8 cellular contexts compared by ENCODE assay signal in genomic region chr19:18290250-18291018, GRCh38. TPM values are rescaled to one million over a fixed set of nuclear protein-coding genes. Genes with fewer than 3 reads are reported as not detected.
DNase-seq lines count a peak whose midpoint lies in the region; ATAC-seq and TF ChIP-seq lines count a peak whose summit lies in the region.

No MANE protein-coding gene starts in this region.

- H3K4me3 Mint-ChIP-seq in neural crest cell, result peak overlapping the region; percentile 83

- H3K36me3 Mint-ChIP-seq in neural crest cell (ENCODE audit: low read depth), result no peaks in the 10 kb centered on the region

- intact Hi-C loops in adrenal gland (cut with DNase I), result no loop called here

- H3K27ac ChIP-seq in adrenal gland (peak overlapping the region; percentile 96 to 100 (median 98)), thoracic aorta (peak overlapping the region; percentile 99 to 100)

- no peak overlapping the region for H3K27ac Mint-ChIP-seq in neural crest cell (ENCODE audit: unreplicated experiment)

- H3K4me3 ChIP-seq in adrenal gland (no peak overlapping the region), thoracic aorta (peak overlapping the region; percentile 93)

- peaks cover 32% of the 10 kb centered on the region for H3K4me1 Mint-ChIP-seq in neural crest cell

- H3K27me3 Mint-ChIP-seq in neural crest cell (ENCODE audit: low read depth), result peaks cover 3% of the 10 kb centered on the region

- WGBS in adrenal gland, 4 donors, result 35 to 43% (median 38%) methylated on average over 11 to 15 of the region's 15 CpGs

- H3K9me3 Mint-ChIP-seq in neural crest cell, result no peaks in the 10 kb centered on the region

- no peaks in the 10 kb centered on the region for H3K36me3 ChIP-seq in adrenal gland (replicated peaks in 1 of 2)
- H3K36me3 ChIP-seq in thoracic aorta, result no peaks in the 10 kb centered on the region

- TF ChIP-seq CTCF in adrenal gland (IDR thresholded peaks at IDR 0.05) (no peak), neural crest cell (conservative IDR thresholded peaks at IDR 0.05) (no peak), thoracic aorta (IDR thresholded peaks at IDR 0.05) (no peak)

- H3K9me3 ChIP-seq in adrenal gland (replicated peaks in 1 of 3) (no peaks in the 10 kb centered on the region), thoracic aorta (no peaks in the 10 kb centered on the region)

- peaks cover 26 to 39% of the 10 kb centered on the region in 2 donors for H3K4me1 ChIP-seq in adrenal gland (replicated peaks in 1 of 2)
- H3K4me1 ChIP-seq in thoracic aorta (ENCODE audit: control insufficient read depth in 1 of 2, low read depth in 2 of 2), result peaks cover 20 to 41% of the 10 kb centered on the region in 2 donors

- ATAC-seq in GM21825 (IDR thresholded peaks at IDR 0.05; ENCODE audit: unreplicated experiment), result peak; percentile 27
- ATAC-seq in thoracic aorta (ENCODE audit: insufficient number of reproducible peaks, low FRiP score, low read depth), result no peak
- ATAC-seq in GM21576 (IDR thresholded peaks at IDR 0.05; ENCODE audit: unreplicated experiment), result no peak

- peak; percentile 74 for DNase-seq in T-helper 9 cell
- DNase-seq in adrenal gland, result peak in 4 of 7 donors; percentile 49 to 76 (median 62)
- no peak for DNase-seq in neural crest cell (ENCODE audit: low read depth, low spot score)
- no peak for DNase-seq in thoracic aorta (ENCODE audit: low spot score)
- DNase-seq in COLO829 (ENCODE audit: low spot score), result no peak
- no peak for DNase-seq in NCI-H1417 treated with DMSO at 0.1 percent for 48 hours (lab: John Stamatoyannopoulos, UW)

- no peak for TF ChIP-seq POLR2A in adrenal gland (IDR thresholded peaks at IDR 0.05)

- H3K27me3 ChIP-seq in adrenal gland (no peaks in the 10 kb centered on the region), thoracic aorta (replicated peaks; ENCODE audit: insufficient read depth) (no peaks in the 10 kb centered on the region)

RNA-seq across cellular contexts. Expression of gene JUND, which starts 9.0 kb away (rescaled TPM):
- total RNA-seq in adrenal gland (100 to 1,000 TPM; 181 to 533 (median 361) TPM), neural crest cell (73.6 and 85.1 TPM in 2 replicates), thoracic aorta (100 to 1,000 TPM; 643 to 922 TPM)
- 100 to 1,000 TPM in 2 of 3 donors, 10 to 100 TPM in 1; 35.9 to 226 (median 104) TPM for polyA plus RNA-seq in adrenal gland

RNA-seq across cellular contexts. Expression of gene IQCN, which starts 16.2 kb away (rescaled TPM):
- total RNA-seq in adrenal gland (1 to 10 TPM in 7 of 8 donors, under 1 TPM in 1; 0.30 to 5.4 (median 2.4) TPM), neural crest cell (2.2 and 2.5 TPM in 2 replicates), thoracic aorta (10 to 100 TPM in 1 of 2 donors, 1 to 10 TPM in 1; 8.7 to 29.2 TPM)
- polyA plus RNA-seq in adrenal gland, result 10 to 100 TPM in 1 of 3 donors, 1 to 10 TPM in 1, under 1 TPM in 1; 0.59 to 45.2 (median 6.0) TPM

RNA-seq across cellular contexts. Expression of gene LSM4, which starts 32.4 kb away (rescaled TPM):
- total RNA-seq in adrenal gland (100 to 1,000 TPM; 107 to 290 (median 161) TPM), neural crest cell (283 and 292 TPM in 2 replicates), thoracic aorta (10 to 100 TPM; 74.8 to 90.2 TPM)
- 100 to 1,000 TPM; 105 to 195 (median 120) TPM for polyA plus RNA-seq in adrenal gland

RNA-seq across cellular contexts. Expression of gene PGPEP1, which starts 50.0 kb away (rescaled TPM):
- total RNA-seq in adrenal gland, result 10 to 100 TPM; 31.6 to 89.2 (median 58.6) TPM
- 10 to 100 TPM; 20.3 to 46.1 (median 21.1) TPM for polyA plus RNA-seq in adrenal gland
- 5.2 and 8.3 TPM in 2 replicates for total RNA-seq in neural crest cell
- 10 to 100 TPM; 23.7 TPM for total RNA-seq in thoracic aorta

Comparison
In these comparisons a context has a peak if more than half of its experiments do, and no peak if none do; other contexts are left out.
1. DNase-seq: peak in T-helper 9 cell (single experiment) and adrenal gland (4 of 7); none in neural crest cell (single experiment), thoracic aorta (single experiment), COLO829 (single experiment) and NCI-H1417 treated with DMSO at 0.1 percent for 48 hours (single experiment).